In genomic region chr1:164930241-164930640, GRCh38 we compare ENCODE assay signal across 1 cellular context.
TF ChIP-seq lines count a peak whose summit lies in the region.

No MANE protein-coding gene starts in this region.

TF ChIP-seq in HCT116, 20 proteins besides CTCF, POLR2A, EP300 and RAD21 (continued from another document):
- TF ChIP-seq, protein P1, sequence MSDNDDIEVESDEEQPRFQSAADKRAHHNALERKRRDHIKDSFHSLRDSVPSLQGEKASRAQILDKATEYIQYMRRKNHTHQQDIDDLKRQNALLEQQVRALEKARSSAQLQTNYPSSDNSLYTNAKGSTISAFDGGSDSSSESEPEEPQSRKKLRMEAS (IDR thresholded peaks at IDR 0.05): no peak
- TF ChIP-seq SIN3A (IDR thresholded peaks at IDR 0.05; ENCODE audit: low read depth) (no peak), ZNF274 (IDR thresholded peaks at IDR 0.05; ENCODE audit: low read depth, low read length) (no peak), EZH2 (IDR thresholded peaks at IDR 0.05) (no peak), SP1 (IDR thresholded peaks at IDR 0.05; ENCODE audit: low read depth) (no peak), FOSL1 (IDR thresholded peaks at IDR 0.05; ENCODE audit: low read depth) (no peak)
- TF ChIP-seq, protein P2, sequence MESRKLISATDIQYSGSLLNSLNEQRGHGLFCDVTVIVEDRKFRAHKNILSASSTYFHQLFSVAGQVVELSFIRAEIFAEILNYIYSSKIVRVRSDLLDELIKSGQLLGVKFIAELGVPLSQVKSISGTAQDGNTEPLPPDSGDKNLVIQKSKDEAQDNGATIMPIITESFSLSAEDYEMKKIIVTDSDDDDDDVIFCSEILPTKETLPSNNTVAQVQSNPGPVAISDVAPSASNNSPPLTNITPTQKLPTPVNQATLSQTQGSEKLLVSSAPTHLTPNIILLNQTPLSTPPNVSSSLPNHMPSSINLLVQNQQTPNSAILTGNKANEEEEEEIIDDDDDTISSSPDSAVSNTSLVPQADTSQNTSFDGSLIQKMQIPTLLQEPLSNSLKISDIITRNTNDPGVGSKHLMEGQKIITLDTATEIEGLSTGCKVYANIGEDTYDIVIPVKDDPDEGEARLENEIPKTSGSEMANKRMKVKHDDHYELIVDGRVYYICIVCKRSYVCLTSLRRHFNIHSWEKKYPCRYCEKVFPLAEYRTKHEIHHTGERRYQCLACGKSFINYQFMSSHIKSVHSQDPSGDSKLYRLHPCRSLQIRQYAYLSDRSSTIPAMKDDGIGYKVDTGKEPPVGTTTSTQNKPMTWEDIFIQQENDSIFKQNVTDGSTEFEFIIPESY (IDR thresholded peaks at IDR 0.05; ENCODE audit: extremely low read depth, insufficient replicate concordance, low read length): no peak
